In genomic region chr6:129338683-129339082, GRCh38 we compare ENCODE assay signal across 25 cellular contexts.
"Had no signal": no experiment of that assay in that cellular context is flagged by ENCODE, and none has a peak within 500 bp of the region (broad histone marks: within the 10 kb centered on the region; RNA-seq: fewer than 3 reads in every experiment).

No MANE protein-coding gene starts in this region.

- H3K27ac ChIP-seq: heart left ventricle, left lung, ovary, right atrium auricular region, right lobe of liver, suprapubic skin, thoracic aorta, tibial artery, upper lobe of right lung had no signal

- H3K27ac Mint-ChIP-seq: immature natural killer cell; memory B cell; naive thymus-derived CD8-positive, alpha-beta T cell; nephron; progenitor cell of endocrine pancreas; stimulated activated memory B cell treated with anti-CD40 and anti-IgM and Interleukin-4, amounts not matched to agents 10 μg/mL and 1 μg/mL and 100 μg/mL, for 72 hours had no signal

- H3K9me3 Mint-ChIP-seq: memory B cell, nephron had no signal

- H3K27me3 Mint-ChIP-seq: progenitor cell of endocrine pancreas had no signal

- H3K4me3 Mint-ChIP-seq: immature natural killer cell; memory B cell; naive thymus-derived CD8-positive, alpha-beta T cell; nephron; stimulated activated memory B cell treated with anti-CD40 and anti-IgM and Interleukin-4, amounts not matched to agents 10 μg/mL and 1 μg/mL and 100 μg/mL, for 72 hours had no signal

- H3K4me1 ChIP-seq: left lung, right lobe of liver, tibial artery, upper lobe of right lung had no signal

- H3K4me1 Mint-ChIP-seq: memory B cell; naive thymus-derived CD8-positive, alpha-beta T cell; nephron; stimulated activated memory B cell treated with anti-CD40 and anti-IgM and Interleukin-4, amounts not matched to agents 10 μg/mL and 1 μg/mL and 100 μg/mL, for 72 hours had no signal

- H3K9me3 ChIP-seq: heart left ventricle, left lung, ovary, right atrium auricular region, right lobe of liver, suprapubic skin, thoracic aorta, tibial artery, upper lobe of right lung had no signal

- H3K4me3 ChIP-seq: heart left ventricle, left lung, lung, ovary, right atrium auricular region, right lobe of liver, smooth muscle cell, suprapubic skin, thoracic aorta, tibial artery, upper lobe of right lung had no signal

- DNase-seq: heart left ventricle; immature natural killer cell; kidney; left colon; left lung; naive thymus-derived CD8-positive, alpha-beta T cell; ovary; right lobe of liver; stimulated activated CD4-positive, alpha-beta T cell treated with anti-CD3 and anti-CD28 coated beads, Interleukin-1b, Interleukin-23, amount 100 ng/mL, for 48 hours; stimulated activated CD4-positive, alpha-beta T cell treated with anti-CD3 and anti-CD28 coated beads, Interleukin-2, amount 100 ng/mL, for 48 hours; stimulated activated CD4-positive, alpha-beta T cell treated with anti-CD3 and anti-CD28 coated beads, Interleukin-4, amount 100 ng/mL, for 4 hours; stimulated activated CD8-positive, alpha-beta memory T cell treated with anti-CD3 and anti-CD28 coated beads, Interleukin-4, amount 100 ng/mL, for 48 hours; stimulated activated naive CD4-positive, alpha-beta T cell treated with Interleukin-2 at 50 U/mL for 16 hours; tibial artery; trophoblast cell; upper lobe of right lung had no signal

- H3K27me3 ChIP-seq: heart left ventricle, left lung, ovary, right atrium auricular region, right lobe of liver, suprapubic skin, tibial artery, upper lobe of right lung had no signal

- H3K36me3 Mint-ChIP-seq: memory B cell; naive thymus-derived CD8-positive, alpha-beta T cell; stimulated activated memory B cell treated with anti-CD40 and anti-IgM and Interleukin-4, amounts not matched to agents 10 μg/mL and 1 μg/mL and 100 μg/mL, for 72 hours had no signal

- H3K4me2 ChIP-seq: smooth muscle cell had no signal

- H3K36me3 ChIP-seq: left lung, ovary, right lobe of liver, suprapubic skin, tibial artery, upper lobe of right lung had no signal

- ATAC-seq: heart left ventricle; left colon; left lung; naive thymus-derived CD8-positive, alpha-beta T cell; right lobe of liver; stimulated activated memory B cell treated with anti-CD40 and anti-IgM and Interleukin-4, amounts not matched to agents 10 μg/mL and 1 μg/mL and 100 μg/mL, for 72 hours; upper lobe of right lung had no signal
